In the genomic region with DNA sequence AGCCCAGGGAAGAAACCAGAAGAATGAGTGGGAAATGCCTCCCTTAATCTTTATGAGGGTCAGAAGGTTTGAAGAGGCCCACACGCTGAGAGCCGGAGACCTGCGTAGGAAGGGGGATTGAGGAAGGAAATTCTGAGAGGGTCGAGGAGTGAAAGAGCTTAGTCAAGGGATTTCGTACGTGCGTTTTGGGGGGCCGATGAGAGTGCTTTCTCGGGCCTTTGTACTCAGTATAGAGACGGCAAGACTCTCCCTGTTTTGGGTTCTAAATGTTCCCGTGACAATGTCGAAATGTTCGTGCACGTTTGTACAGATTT, we compare ENCODE assay signal across 8 cellular contexts. TPM values are rescaled to one million over a fixed set of nuclear protein-coding genes. Genes with fewer than 3 reads are reported as not detected.
DNase-seq lines count a peak whose midpoint lies in the region; ATAC-seq and TF ChIP-seq lines count a peak whose summit lies in the region.
"Had no signal": no experiment of that assay in that cellular context is flagged by ENCODE, and none has a peak within 500 bp of the region (broad histone marks: within the 10 kb centered on the region; RNA-seq: fewer than 3 reads in every experiment).

No MANE protein-coding gene starts in this region.

- H3K27ac ChIP-seq in gastroesophageal sphincter, result peak overlapping the region; percentile 74 to 97 (median 93)

- no peak overlapping the region for H3K27ac Mint-ChIP-seq in stimulated activated naive CD8-positive, alpha-beta T cell treated with anti-CD3 and anti-CD28 coated beads, Interleukin-15, amount 100 ng/mL, for 72 hours
- H3K27ac Mint-ChIP-seq: T-cell had no signal

- peak overlapping the region; percentile 99 for H3K9ac ChIP-seq in NT2/D1 (ENCODE audit: insufficient read length, low read depth)

- no peak overlapping the region for H3K4me3 Mint-ChIP-seq in stimulated activated naive CD8-positive, alpha-beta T cell treated with anti-CD3 and anti-CD28 coated beads, Interleukin-15, amount 100 ng/mL, for 72 hours
- H3K4me3 Mint-ChIP-seq: T-cell had no signal

- peaks cover 31% of the 10 kb centered on the region for H3K36me3 ChIP-seq in NT2/D1 (ENCODE audit: insufficient read depth, insufficient read length, low read length)
- peaks cover 0 to 5% of the 10 kb centered on the region in 2 donors for H3K36me3 ChIP-seq in gastroesophageal sphincter

- no peak for DNase-seq in NT2/D1 (ENCODE audit: low read depth, low spot score)
- DNase-seq in stimulated activated naive CD8-positive, alpha-beta T cell treated with anti-CD3 and anti-CD28 coated beads, Interleukin-15, amount 100 ng/mL, for 72 hours, result no peak
- DNase-seq in ureter (ENCODE audit: low spot score), result no peak
- no peak for DNase-seq in AG20443 (ENCODE audit: low spot score)
- no peak for DNase-seq in NCI-H2171 (lab: John Stamatoyannopoulos, UW)

- H3K9me3 Mint-ChIP-seq in stimulated activated naive CD8-positive, alpha-beta T cell treated with anti-CD3 and anti-CD28 coated beads, Interleukin-15, amount 100 ng/mL, for 72 hours, result no peaks in the 10 kb centered on the region
- H3K9me3 Mint-ChIP-seq: T-cell had no signal

- H3K4me3 ChIP-seq in NT2/D1 (ENCODE audit: insufficient read length, low read depth) (peak overlapping the region; percentile 90), gastroesophageal sphincter (peak overlapping the region; percentile 76 to 79)

- H3K4me1 ChIP-seq in NT2/D1 (ENCODE audit: insufficient read depth, insufficient read length), result no peaks in the 10 kb centered on the region
- peaks cover 7 to 50% (median 28%) of the 10 kb centered on the region in 3 donors for H3K4me1 ChIP-seq in gastroesophageal sphincter

- no peak for TF ChIP-seq EP300 in gastroesophageal sphincter (IDR thresholded peaks at IDR 0.05)

- 0 to 3% methylated on average over 13 to 14 of the region's 14 CpGs for WGBS in gastroesophageal sphincter (ENCODE audit: low coverage in 1 of 2), 2 donors

- peaks cover 29% of the 10 kb centered on the region for H3K4me1 Mint-ChIP-seq in stimulated activated naive CD8-positive, alpha-beta T cell treated with anti-CD3 and anti-CD28 coated beads, Interleukin-15, amount 100 ng/mL, for 72 hours

- H3K27me3 ChIP-seq in NT2/D1 (ENCODE audit: insufficient read depth, insufficient read length), result no peaks in the 10 kb centered on the region
- no peaks in the 10 kb centered on the region for H3K27me3 ChIP-seq in gastroesophageal sphincter

- ATAC-seq in GM19455 (IDR thresholded peaks at IDR 0.05; ENCODE audit: unreplicated experiment) (peak; percentile 0), gastroesophageal sphincter (peak; percentile 6)
- ATAC-seq in stimulated activated naive CD8-positive, alpha-beta T cell treated with anti-CD3 and anti-CD28 coated beads, Interleukin-15, amount 100 ng/mL, for 72 hours, result peak; percentile 7

- no peak for TF ChIP-seq POLR2A in gastroesophageal sphincter (IDR thresholded peaks at IDR 0.05)

- TF ChIP-seq CTCF in gastroesophageal sphincter (IDR thresholded peaks at IDR 0.05), result no peak

- H3K9me3 ChIP-seq in NT2/D1 (ENCODE audit: insufficient read depth, low read length), result no peaks in the 10 kb centered on the region
- no peaks in the 10 kb centered on the region for H3K9me3 ChIP-seq in gastroesophageal sphincter

- no peaks in the 10 kb centered on the region for H3K27me3 Mint-ChIP-seq in stimulated activated naive CD8-positive, alpha-beta T cell treated with anti-CD3 and anti-CD28 coated beads, Interleukin-15, amount 100 ng/mL, for 72 hours
- H3K27me3 Mint-ChIP-seq: T-cell had no signal

RNA-seq across cellular contexts. Expression of gene C11orf58, which starts 0.5 kb away (rescaled TPM):
- total RNA-seq in gastroesophageal sphincter (100 to 1,000 TPM; 150 to 188 (median 175) TPM), ureter (124 TPM)
